In the genomic region with DNA sequence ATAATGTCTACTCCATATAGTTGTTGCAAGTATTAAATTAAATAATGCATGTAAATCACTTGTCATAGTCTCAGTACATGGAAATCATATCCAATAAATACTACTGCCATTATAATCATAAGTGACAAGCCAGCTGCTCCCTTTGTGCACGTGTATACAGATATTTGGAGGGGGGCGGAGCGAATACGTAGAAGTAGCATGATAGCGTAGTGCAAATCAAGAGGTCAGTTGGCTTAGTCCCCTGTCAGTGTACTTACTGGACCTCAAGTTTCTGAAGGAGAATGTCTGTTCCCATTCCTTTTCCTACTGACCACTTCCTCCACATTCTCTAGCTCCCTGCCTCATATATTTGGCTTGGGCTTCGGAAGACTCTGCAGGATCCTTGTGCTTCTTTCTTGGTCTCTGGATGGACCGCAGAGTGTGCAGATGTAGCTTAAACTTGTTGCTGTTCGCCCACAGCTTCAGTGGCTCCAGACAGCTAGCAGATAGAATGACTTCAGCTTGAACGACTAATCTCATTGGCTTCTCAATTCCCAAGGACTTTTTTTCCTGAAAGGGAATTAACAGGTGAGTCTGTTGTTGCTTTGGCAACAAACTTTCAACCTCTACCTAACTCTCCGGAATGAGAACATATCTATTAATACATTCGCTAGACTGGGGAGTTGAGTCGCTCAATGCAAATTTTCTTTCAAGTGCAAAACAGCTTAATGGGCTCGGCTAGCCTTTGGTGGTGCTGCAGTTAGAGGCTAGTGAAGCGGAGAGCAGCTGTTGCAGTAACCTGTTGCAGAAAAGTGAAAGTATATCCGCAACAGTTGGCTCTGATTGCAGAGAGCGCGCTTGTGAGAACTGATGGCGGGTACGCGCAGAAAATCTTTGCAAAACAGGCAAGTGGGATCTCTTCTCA, we compare ENCODE assay signal across 9 cellular contexts. TPM values are rescaled to one million over a fixed set of nuclear protein-coding genes. Genes with fewer than 3 reads are reported as not detected.
DNase-seq lines count a peak whose midpoint lies in the region; ATAC-seq and TF ChIP-seq lines count a peak whose summit lies in the region.
"Had no signal": no experiment of that assay in that cellular context is flagged by ENCODE, and none has a peak within 500 bp of the region (broad histone marks: within the 10 kb centered on the region; RNA-seq: fewer than 3 reads in every experiment).

A gene with protein sequence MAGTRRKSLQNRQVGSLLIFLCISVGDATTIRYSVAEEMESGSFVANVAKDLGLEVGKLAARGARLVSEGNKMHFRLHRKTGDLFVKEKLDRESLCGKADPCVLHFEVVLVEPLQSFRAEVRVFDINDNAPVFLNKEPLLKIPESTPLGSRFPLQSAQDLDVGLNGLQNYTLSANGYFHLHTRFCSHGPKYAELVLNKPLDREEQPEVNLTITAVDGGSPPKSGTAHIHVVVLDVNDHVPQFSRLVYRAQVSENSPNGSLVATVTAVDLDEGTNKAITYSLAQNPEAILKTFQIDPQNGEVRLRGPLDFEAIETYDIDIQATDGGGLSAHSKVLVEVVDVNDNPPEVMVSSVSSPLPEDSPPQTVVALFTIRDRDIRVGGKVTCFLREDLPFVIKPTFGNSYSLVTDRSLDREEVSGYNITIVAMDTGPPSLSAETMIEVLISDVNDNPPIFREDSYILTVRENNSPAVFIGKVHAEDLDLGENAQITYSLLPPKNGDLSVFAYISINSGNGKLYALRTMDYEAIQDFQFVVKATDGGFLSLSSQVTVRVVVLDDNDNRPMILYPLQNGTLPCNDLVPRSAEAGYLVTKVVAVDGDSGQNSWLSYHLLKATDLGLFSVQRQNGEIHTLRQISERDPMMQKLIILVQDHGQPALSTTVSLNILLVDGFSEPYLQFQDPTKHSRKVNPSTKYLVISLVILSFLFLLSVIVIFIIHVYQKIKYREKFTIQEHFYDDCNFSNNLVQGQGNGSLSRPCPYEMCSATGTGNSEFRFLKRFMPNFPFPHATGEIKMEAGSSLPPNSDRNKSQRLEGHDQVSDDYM (plus strand): TSS at position 753 of the 904 bp plus-strand sequence. CDS start 97 bp downstream, at position 850.

- no peak for TF ChIP-seq POLR2A in esophagus muscularis mucosa (IDR thresholded peaks at IDR 0.05; ENCODE audit: low read depth)

- no peak for ATAC-seq in HG02588 (IDR thresholded peaks at IDR 0.05; ENCODE audit: unreplicated experiment)

- peaks cover 0 to 50% (median 3%) of the 10 kb centered on the region in 4 donors for H3K27me3 ChIP-seq in esophagus muscularis mucosa

- peak within 1 kb of the TSS; percentile 88 for H3K4me3 Mint-ChIP-seq in osteocyte (ENCODE audit: unreplicated experiment)

- no peak within 1 kb of the TSS for H3K27ac ChIP-seq in esophagus muscularis mucosa (replicated peaks in 1 of 4)
- H3K27ac ChIP-seq: KMS-11 had no signal

- intact Hi-C loops in esophagus muscularis mucosa (cut with DNase I), result no loop called here

- WGBS in esophagus muscularis mucosa, result 20% methylated on average over 20 of the region's 20 CpGs

- DNase-seq in DMS 273 treated with DMSO at 0.1 percent for 48 hours (lab: John Stamatoyannopoulos, UW) (peak; percentile 40), NCI-H69 (lab: John Stamatoyannopoulos, UW) (peak; percentile 66), esophagus muscularis mucosa (ENCODE audit: extremely low spot score) (no peak), osteocyte (ENCODE audit: extremely low spot score, unreplicated experiment) (no peak), HuH-7.5 (ENCODE audit: low spot score) (no peak), activated gamma-delta T cell treated with Interleukin-2 at 50 U/mL for 16 hours (no peak)
- DNase-seq in activated effector memory CD4-positive, alpha-beta T cell treated with anti-CD3 and anti-CD28 coated beads, Interleukin-2, amount 50 U/mL, for 16 hours, result no peak

- no peak within 1 kb of the TSS for H3K27ac Mint-ChIP-seq in osteocyte (ENCODE audit: unreplicated experiment)

- peaks cover 13% of the 10 kb centered on the region for H3K4me1 Mint-ChIP-seq in osteocyte (ENCODE audit: unreplicated experiment)

- TF ChIP-seq EP300 in esophagus muscularis mucosa (IDR thresholded peaks at IDR 0.05), result no peak

- peaks cover 15% of the 10 kb centered on the region for H3K27me3 Mint-ChIP-seq in osteocyte (ENCODE audit: unreplicated experiment)

- peak within 1 kb of the TSS; percentile 53 to 68 (median 58) for H3K4me3 ChIP-seq in esophagus muscularis mucosa

- H3K9me3 ChIP-seq in esophagus muscularis mucosa, result no peaks in the 10 kb centered on the region

- H3K9me3 Mint-ChIP-seq in osteocyte (ENCODE audit: unreplicated experiment), result no peaks in the 10 kb centered on the region

- no peaks in the 10 kb centered on the region for H3K36me3 ChIP-seq in esophagus muscularis mucosa

- H3K36me3 Mint-ChIP-seq in osteocyte (ENCODE audit: unreplicated experiment), result no peaks in the 10 kb centered on the region

- peaks cover 0 to 17% (median 15%) of the 10 kb centered on the region in 4 donors for H3K4me1 ChIP-seq in esophagus muscularis mucosa

- TF ChIP-seq CTCF in esophagus muscularis mucosa (IDR thresholded peaks at IDR 0.05) (no peak), osteocyte (IDR thresholded peaks at IDR 0.05) (no peak)

RNA-seq across cellular contexts. Expression of the gene that starts here (rescaled TPM):
- total RNA-seq in esophagus muscularis mucosa (not detected), osteocyte (0.03 and 0.05 TPM in 2 replicates)

Comparison
In these comparisons a context has a peak if more than half of its experiments do, and no peak if none do; other contexts are left out.
1. DNase-seq: peak in DMS 273 treated with DMSO at 0.1 percent for 48 hours (single experiment) and NCI-H69 (single experiment); none in esophagus muscularis mucosa (single experiment), osteocyte (single experiment), HuH-7.5 (single experiment), activated effector memory CD4-positive, alpha-beta T cell treated with anti-CD3 and anti-CD28 coated beads, Interleukin-2, amount 50 U/mL, for 16 hours (single experiment) and activated gamma-delta T cell treated with Interleukin-2 at 50 U/mL for 16 hours (single experiment).